In the genomic region with DNA sequence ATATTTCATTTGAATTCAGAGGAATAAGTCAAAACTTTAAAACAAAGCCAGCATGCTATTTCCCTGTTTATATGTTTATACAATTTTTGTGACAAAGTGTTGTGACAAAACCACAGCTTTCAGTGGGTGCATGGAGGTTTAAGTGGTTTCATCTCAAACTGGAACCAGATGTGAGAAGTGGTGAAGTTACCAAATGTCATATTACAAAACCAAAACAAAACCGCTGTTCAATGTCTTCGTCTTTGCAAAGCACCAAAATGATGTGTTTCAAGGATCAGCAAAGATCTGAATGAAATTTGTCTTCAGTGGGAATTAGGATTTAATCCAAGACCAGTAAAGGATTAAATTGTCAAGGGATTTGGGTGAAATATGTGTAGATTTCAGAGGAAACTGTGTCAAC, we compare ENCODE assay signal across 14 cellular contexts. TPM values are rescaled to one million over a fixed set of nuclear protein-coding genes. Genes with fewer than 3 reads are reported as not detected.
DNase-seq lines count a peak whose midpoint lies in the region; ATAC-seq and TF ChIP-seq lines count a peak whose summit lies in the region.
"Had no signal": no experiment of that assay in that cellular context is flagged by ENCODE, and none has a peak within 500 bp of the region (broad histone marks: within the 10 kb centered on the region; RNA-seq: fewer than 3 reads in every experiment).

No MANE protein-coding gene starts in this region.

- H3K4me3 Mint-ChIP-seq in CD14-positive monocyte = no peak overlapping the region
- H3K4me3 Mint-ChIP-seq: activated T-cell treated with anti-CD3 and anti-CD28 coated beads, Interleukin-2, amount 50 U/mL, for 72 hours had no signal

- ATAC-seq in GM18870 (IDR thresholded peaks at IDR 0.05; ENCODE audit: unreplicated experiment) (peak; percentile 59), GM21786 (IDR thresholded peaks at IDR 0.05; ENCODE audit: unreplicated experiment) (peak; percentile 49), HG03280 (IDR thresholded peaks at IDR 0.05; ENCODE audit: unreplicated experiment) (peak; percentile 73)
- ATAC-seq: activated T-cell treated with anti-CD3 and anti-CD28 coated beads, Interleukin-2, amount 50 U/mL, for 72 hours; right cardiac atrium had no signal

- H3K4me1 ChIP-seq in vagina = no peaks in the 10 kb centered on the region
- H3K4me1 ChIP-seq: HAP-1 had no signal

- H3K36me3 Mint-ChIP-seq in CD14-positive monocyte = no peaks in the 10 kb centered on the region

- TF ChIP-seq CTCF in CD14-positive monocyte (IDR thresholded peaks at IDR 0.05) = no peak
- TF ChIP-seq CTCF in coronary artery (IDR thresholded peaks at IDR 0.05) = no peak
- no peak for TF ChIP-seq CTCF in vagina (IDR thresholded peaks at IDR 0.05)

- peaks cover 5% of the 10 kb centered on the region for H3K4me1 Mint-ChIP-seq in CD14-positive monocyte

- DNase-seq in fibroblast of peridontal ligament (ENCODE audit: extremely low read depth) = peak; percentile 69
- no peak for DNase-seq in NCI-H524 treated with DMSO at 0.1 percent for 48 hours (lab: John Stamatoyannopoulos, UW)
- no peak for DNase-seq in CD14-positive monocyte (ENCODE audit: low spot score)
- no peak for DNase-seq in coronary artery (ENCODE audit: low spot score)
- DNase-seq in vagina (ENCODE audit: extremely low spot score in 2 of 2) = no peak
- DNase-seq: activated T-cell treated with anti-CD3 and anti-CD28 coated beads, Interleukin-2, amount 50 U/mL, for 72 hours; NCI-H1048; NK-92 treated with Interleukin-12 subunit alpha and Interleukin-12 subunit beta, amount 100 ng/mL, for 24 hours; right cardiac atrium had no signal

- peaks cover 0 to 4% (median under 1%) of the 10 kb centered on the region in 7 donors for H3K9me3 Mint-ChIP-seq in CD14-positive monocyte

- intact Hi-C loops in CD14-positive monocyte (cut with micrococcal nuclease) (no loop called here), vagina (cut with DNase I) (no loop called here)

- no peaks in the 10 kb centered on the region for H3K36me3 ChIP-seq in vagina
- H3K36me3 ChIP-seq: cardiac muscle cell, HAP-1 had no signal

- H3K4me3 ChIP-seq in coronary artery (no peak overlapping the region), vagina (no peak overlapping the region)
- H3K4me3 ChIP-seq: cardiac muscle cell, HAP-1 had no signal

- H3K27ac Mint-ChIP-seq in CD14-positive monocyte = peak overlapping the region in 1 of 7 donors; percentile 52
- H3K27ac Mint-ChIP-seq: activated T-cell treated with anti-CD3 and anti-CD28 coated beads, Interleukin-2, amount 50 U/mL, for 72 hours had no signal

- TF ChIP-seq POLR2A in vagina (IDR thresholded peaks at IDR 0.05) = no peak

- no peaks in the 10 kb centered on the region for H3K9me3 ChIP-seq in vagina
- H3K9me3 ChIP-seq: HAP-1 had no signal

- H3K27me3 ChIP-seq in vagina = no peaks in the 10 kb centered on the region
- H3K27me3 ChIP-seq: cardiac muscle cell had no signal

- H3K27ac ChIP-seq in coronary artery (no peak overlapping the region), vagina (no peak overlapping the region)
- H3K27ac ChIP-seq: cardiac muscle cell had no signal

- H3K27me3 Mint-ChIP-seq in CD14-positive monocyte (ENCODE audit: low read depth in 3 of 3) = peaks cover 0 to 2% (median 0%) of the 10 kb centered on the region in 3 donors

RNA-seq across cellular contexts. Expression of gene OSTN, which starts 59.3 kb away (rescaled TPM):
- not detected for polyA plus RNA-seq in CD14-positive monocyte
- not detected for total RNA-seq in vagina
- total RNA-seq: activated T-cell treated with anti-CD3 and anti-CD28 coated beads, Interleukin-2, amount 50 U/mL, for 72 hours had no signal
- polyA plus RNA-seq: cardiac muscle cell had no signal
